23 cellular contexts compared by ENCODE assay signal in genomic region chr15:50633653-50634052, GRCh38. TPM values are rescaled to one million over a fixed set of nuclear protein-coding genes. Genes with fewer than 3 reads are reported as not detected.
A peak's percentile ranks its signal among the peaks of the same experiment; 100 is the strongest.
DNase-seq lines count a peak whose midpoint lies in the region; ATAC-seq and TF ChIP-seq lines count a peak whose summit lies in the region.
"Had no signal": no experiment of that assay in that cellular context is flagged by ENCODE, and none has a peak within 500 bp of the region (broad histone marks: within the 10 kb centered on the region; RNA-seq: fewer than 3 reads in every experiment).

No MANE protein-coding gene starts in this region.

- no peaks in the 10 kb centered on the region for H3K27me3 Mint-ChIP-seq in activated CD4-positive, alpha-beta T cell treated with anti-CD3 and anti-CD28 coated beads for 36 hours
- no peaks in the 10 kb centered on the region for H3K27me3 Mint-ChIP-seq in osteocyte (ENCODE audit: unreplicated experiment)
- H3K27me3 Mint-ChIP-seq: brain had no signal

- intact Hi-C loops in activated CD4-positive, alpha-beta T cell treated with anti-CD3 and anti-CD28 coated beads for 36 hours (cut with DNase I, micrococcal nuclease) = no loop called here

- CTCF ChIA-PET in activated CD4-positive, alpha-beta T cell treated with anti-CD3 and anti-CD28 coated beads for 36 hours (lab: Charles Lee) = interaction anchor here (0.6 to 2.0 kb wide), 3 partner anchors 12 to 41 kb away, joined by 3 to 7 read pairs (median 4); no protein-coding TSS in a partner anchor

- H3K4me3 Mint-ChIP-seq in activated CD4-positive, alpha-beta T cell treated with anti-CD3 and anti-CD28 coated beads for 36 hours = no peak overlapping the region
- no peak overlapping the region for H3K4me3 Mint-ChIP-seq in osteocyte (ENCODE audit: unreplicated experiment)
- H3K4me3 Mint-ChIP-seq: brain; CD8-positive, alpha-beta memory T cell had no signal

- POLR2A ChIA-PET in activated CD4-positive, alpha-beta T cell treated with anti-CD3 and anti-CD28 coated beads for 36 hours (lab: Charles Lee) = no interaction called here

- TF ChIP-seq CTCF in AG09309 (IDR thresholded peaks at IDR 0.05; ENCODE audit: control insufficient read depth, insufficient read depth, low read depth, low read length, missing control alignments) = no peak
- TF ChIP-seq CTCF in osteocyte (IDR thresholded peaks at IDR 0.05) = no peak

- H3K4me1 Mint-ChIP-seq in activated CD4-positive, alpha-beta T cell treated with anti-CD3 and anti-CD28 coated beads for 36 hours = peaks cover 9% of the 10 kb centered on the region
- H3K4me1 Mint-ChIP-seq in osteocyte (ENCODE audit: unreplicated experiment) = peaks cover 4% of the 10 kb centered on the region
- H3K4me1 Mint-ChIP-seq: brain had no signal

- peak overlapping the region; percentile 51 for H3K27ac Mint-ChIP-seq in activated CD4-positive, alpha-beta T cell treated with anti-CD3 and anti-CD28 coated beads for 36 hours
- H3K27ac Mint-ChIP-seq in osteocyte (ENCODE audit: unreplicated experiment) = no peak overlapping the region
- H3K27ac Mint-ChIP-seq: brain had no signal

- no peaks in the 10 kb centered on the region for H3K9me3 Mint-ChIP-seq in activated CD4-positive, alpha-beta T cell treated with anti-CD3 and anti-CD28 coated beads for 36 hours (ENCODE audit: low read depth)
- no peaks in the 10 kb centered on the region for H3K9me3 Mint-ChIP-seq in osteocyte (ENCODE audit: unreplicated experiment)
- H3K9me3 Mint-ChIP-seq: brain; CD8-positive, alpha-beta memory T cell had no signal

- peak; percentile 53 for ATAC-seq in activated CD4-positive, alpha-beta T cell treated with anti-CD3 and anti-CD28 coated beads for 36 hours

- peaks cover 23% of the 10 kb centered on the region for H3K36me3 Mint-ChIP-seq in activated CD4-positive, alpha-beta T cell treated with anti-CD3 and anti-CD28 coated beads for 36 hours (ENCODE audit: low read depth)
- peaks cover 40% of the 10 kb centered on the region for H3K36me3 Mint-ChIP-seq in osteocyte (ENCODE audit: unreplicated experiment)

- DNase-seq in activated CD4-positive, alpha-beta T cell treated with anti-CD3 and anti-CD28 coated beads for 36 hours = no peak
- DNase-seq in activated CD4-positive, alpha-beta T cell treated with anti-CD3 and anti-CD28 coated beads, Interleukin-2, amount 50 U/mL, for 48 hours = no peak
- peak; percentile 11 for DNase-seq in AG09309 (ENCODE audit: low read depth)
- peak; percentile 26 for DNase-seq in amniotic epithelial cell (ENCODE audit: low read depth)
- peak; percentile 9 for DNase-seq in glomerular endothelial cell (ENCODE audit: extremely low read depth, low read depth, low spot score)
- DNase-seq in SW480 (ENCODE audit: low spot score) = no peak
- no peak for DNase-seq in osteocyte (ENCODE audit: extremely low spot score, unreplicated experiment)
- DNase-seq in occipital lobe (lab: John Stamatoyannopoulos, UW) = no peak
- DNase-seq: 8988T; activated effector memory CD4-positive, alpha-beta T cell treated with anti-CD3 and anti-CD28 coated beads, Interleukin-2, amount 50 U/mL, for 16 hours; CD8-positive, alpha-beta memory T cell; DMS153; effector CD8-positive, alpha-beta T cell; erythroblast; hippocampal formation; Kasumi-1; NCI-H446 treated with DMSO at 0.1 percent for 48 hours; NCI-H82; RPMI8226; stimulated activated CD8-positive, alpha-beta memory T cell treated with anti-CD3 and anti-CD28 coated beads, Interleukin-4, amount 100 ng/mL, for 48 hours; transverse colon had no signal

- H3K4me3 ChIP-seq in AG09309 (ENCODE audit: control insufficient read depth, low read depth, low read length) = no peak overlapping the region
- H3K4me3 ChIP-seq: SJSA1, transverse colon had no signal

RNA-seq across cellular contexts. Expression of gene TRPM7, which starts 52.9 kb away (rescaled TPM):
- 10 to 100 TPM; 40.7 to 41.4 TPM for total RNA-seq in activated CD4-positive, alpha-beta T cell treated with anti-CD3 and anti-CD28 coated beads for 36 hours
- total RNA-seq in glomerular endothelial cell (24.6 and 31.9 TPM in 2 replicates), osteocyte (51.8 and 53.6 TPM in 2 replicates), occipital lobe (59.9 TPM)

Comparison
In these comparisons a context has a peak if more than half of its experiments do, and no peak if none do; other contexts are left out.
1. DNase-seq: peak in AG09309 (single experiment), amniotic epithelial cell (single experiment) and glomerular endothelial cell (single experiment); none in activated CD4-positive, alpha-beta T cell treated with anti-CD3 and anti-CD28 coated beads for 36 hours (single experiment), activated CD4-positive, alpha-beta T cell treated with anti-CD3 and anti-CD28 coated beads, Interleukin-2, amount 50 U/mL, for 48 hours (0 of 2), SW480 (single experiment), osteocyte (single experiment) and occipital lobe (single experiment).